In the genomic region with DNA sequence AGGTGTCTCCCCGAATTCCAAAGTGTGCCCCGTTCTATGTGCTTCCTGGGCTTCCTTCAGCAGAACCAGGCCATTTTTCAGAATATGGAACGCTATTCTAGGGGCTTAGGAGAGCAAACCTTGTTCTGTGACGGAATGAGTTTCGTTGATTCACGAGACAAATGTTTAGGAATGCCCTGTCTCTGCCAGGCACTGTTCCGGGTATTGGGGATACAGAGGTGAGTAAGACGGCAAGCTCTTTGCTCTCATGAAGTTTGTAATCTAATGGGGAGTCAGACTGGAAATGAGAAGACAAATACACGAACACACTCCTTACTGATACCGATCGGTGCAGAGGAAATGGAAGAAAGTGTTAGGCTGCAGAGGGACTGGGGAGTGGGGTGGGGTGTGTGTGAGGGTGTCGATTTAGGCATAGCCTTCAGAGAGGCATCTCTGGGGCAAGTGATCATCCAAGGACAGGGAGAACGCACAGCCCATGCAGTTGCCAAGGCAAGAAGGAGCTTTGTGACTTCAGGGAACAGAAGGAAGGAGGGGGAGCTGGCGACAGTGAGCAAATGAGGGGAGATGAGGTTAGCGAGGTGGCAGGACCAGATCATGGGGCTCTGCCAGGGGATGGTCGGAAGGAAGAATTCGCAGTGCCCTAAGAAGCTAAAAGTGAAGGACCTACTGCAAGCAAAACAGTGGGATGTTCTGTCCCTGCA, we compare ENCODE assay signal across 15 cellular contexts.
A peak's percentile ranks its signal among the peaks of the same experiment; 100 is the strongest.
DNase-seq lines count a peak whose midpoint lies in the region; ATAC-seq, FAIRE-seq and TF ChIP-seq lines count a peak whose summit lies in the region.
"Had no signal": no experiment of that assay in that cellular context is flagged by ENCODE, and none has a peak within 500 bp of the region (broad histone marks: within the 10 kb centered on the region; RNA-seq: fewer than 3 reads in every experiment).

No MANE protein-coding gene starts in this region.

- peak overlapping the region; percentile 25; the same call in 1 of the 2 replicates for H3K4ac ChIP-seq in IMR-90 (ENCODE audit: low read depth, low read length)

- peaks cover 36% of the 10 kb centered on the region for H3K4me1 Mint-ChIP-seq in astrocyte (ENCODE audit: low read depth, unreplicated experiment)
- H3K4me1 Mint-ChIP-seq in neural crest cell: peaks cover 83% of the 10 kb centered on the region

- H3K18ac ChIP-seq in IMR-90 (ENCODE audit: low read depth, low read length): no peak overlapping the region

- 79% methylated on average over 9 of the region's 17 CpGs; no CpG with 5 or more reads in 1 of the 2 experiments for WGBS in IMR-90 (ENCODE audit: extremely low coverage in 2 of 2, insufficient read length in 1 of 2), 2 experiments
- 81 to 83% methylated on average over 6 to 17 of the region's 17 CpGs for WGBS in gastroesophageal sphincter (ENCODE audit: low coverage in 1 of 2), 2 donors
- 73 to 91% (median 74%) methylated on average over 17 of the region's 17 CpGs for WGBS in ovary, 3 donors

- TF ChIP-seq EP300 in gastroesophageal sphincter (IDR thresholded peaks at IDR 0.05) (no peak), ovary (IDR thresholded peaks at IDR 0.05) (no peak)

- H3K9me3 ChIP-seq in BLaER1 treated with 17β-estradiol and CSF1 and Interleukin-3, amounts not matched to agents 10 nM and 100 nM (replicated peaks in 1 of 11): peaks cover 0 to 10% (median 6%) of the 10 kb centered on the region in 11 experiments; a peak in 12 of 22 replicates
- H3K9me3 ChIP-seq in IMR-90 (ENCODE audit: control insufficient read depth, insufficient read depth, low read length) (no peaks in the 10 kb centered on the region), astrocyte (ENCODE audit: insufficient read depth, low read depth, low read length) (no peaks in the 10 kb centered on the region), gastroesophageal sphincter (no peaks in the 10 kb centered on the region), ascending aorta (no peaks in the 10 kb centered on the region), ovary (no peaks in the 10 kb centered on the region)

- H3K27me3 ChIP-seq in BLaER1 treated with 17β-estradiol and CSF1 and Interleukin-3, amounts not matched to agents 10 nM and 100 nM: peaks cover 0 to 6% (median 0%) of the 10 kb centered on the region in 11 experiments; a peak in 3 of 22 replicates
- H3K27me3 ChIP-seq in IMR-90 (ENCODE audit: control insufficient read depth, insufficient read depth, low read length) (no peaks in the 10 kb centered on the region), astrocyte (ENCODE audit: insufficient read depth, low read length) (no peaks in the 10 kb centered on the region), gastroesophageal sphincter (no peaks in the 10 kb centered on the region), ascending aorta (no peaks in the 10 kb centered on the region), ovary (no peaks in the 10 kb centered on the region)

- dilution Hi-C loops in IMR-90 (cut with HindIII; ENCODE audit: low sequenced_read_pairs, unreplicated experiment): no loop called here

- no TSS peak for BruUV-seq in IMR-90 (replicated peaks; lab: Mats Ljungman, UMichigan)

- FAIRE-seq in astrocyte (lab: Jason Lieb, UNC): no peak

- H3K9ac ChIP-seq in BLaER1 treated with 17β-estradiol and CSF1 and Interleukin-3, amounts not matched to agents 10 nM and 100 nM: peak overlapping the region in 10 of 11 experiments; percentile 9 to 92 (median 81); a peak in 18 of 22 replicates
- H3K9ac ChIP-seq in IMR-90 (ENCODE audit: low read depth, low read length) (no peak overlapping the region), astrocyte (ENCODE audit: low read length) (peak overlapping the region; percentile 19)

- peaks cover 0 to 17% (median 0%) of the 10 kb centered on the region in 11 experiments; a peak in 4 of 22 replicates for H3K36me3 ChIP-seq in BLaER1 treated with 17β-estradiol and CSF1 and Interleukin-3, amounts not matched to agents 10 nM and 100 nM
- no peaks in the 10 kb centered on the region for H3K36me3 ChIP-seq in IMR-90 (ENCODE audit: control insufficient read depth, insufficient read depth, low read length)
- no peaks in the 10 kb centered on the region for H3K36me3 ChIP-seq in astrocyte (ENCODE audit: insufficient read depth, low read length)
- H3K36me3 ChIP-seq in gastroesophageal sphincter: no peaks in the 10 kb centered on the region
- H3K36me3 ChIP-seq in ascending aorta: no peaks in the 10 kb centered on the region
- H3K36me3 ChIP-seq in ovary: no peaks in the 10 kb centered on the region

- H3K9me3 Mint-ChIP-seq in astrocyte (ENCODE audit: unreplicated experiment): no peaks in the 10 kb centered on the region
- no peaks in the 10 kb centered on the region for H3K9me3 Mint-ChIP-seq in neural crest cell
- H3K9me3 Mint-ChIP-seq: activated naive CD4-positive, alpha-beta T cell treated with anti-CD3 and anti-CD28 coated beads for 36 hours; naive thymus-derived CD4-positive, alpha-beta T cell; stimulated activated naive CD8-positive, alpha-beta T cell treated with anti-CD3 and anti-CD28 coated beads, Interleukin-15, amount 100 ng/mL, for 72 hours had no signal

- H2AK5ac ChIP-seq in IMR-90 (ENCODE audit: low read depth, low read length): peak overlapping the region; percentile 80; the same call in 1 of the 2 replicates

- H4K91ac ChIP-seq in IMR-90 (ENCODE audit: insufficient read depth, low read depth, low read length): peak overlapping the region; percentile 28

- no peak overlapping the region for H4K8ac ChIP-seq in IMR-90 (ENCODE audit: low read depth in 2 of 2, low read length in 2 of 2)

- H3K36me3 Mint-ChIP-seq in astrocyte (ENCODE audit: low read depth, unreplicated experiment): peaks cover 12% of the 10 kb centered on the region
- peaks cover 2% of the 10 kb centered on the region for H3K36me3 Mint-ChIP-seq in neural crest cell (ENCODE audit: low read depth)

- no peak overlapping the region for H3K27ac Mint-ChIP-seq in astrocyte (ENCODE audit: unreplicated experiment)
- H3K27ac Mint-ChIP-seq in neural crest cell (ENCODE audit: unreplicated experiment): peak overlapping the region; percentile 59
- H3K27ac Mint-ChIP-seq: activated naive CD4-positive, alpha-beta T cell treated with anti-CD3 and anti-CD28 coated beads for 36 hours; T-helper 17 cell had no signal

- CTCF ChIA-PET in IMR-90 (lab: Yijun Ruan, JAX): no interaction called here

- peaks cover 6% of the 10 kb centered on the region for H3K79me2 ChIP-seq in astrocyte (ENCODE audit: insufficient read depth, low read length)

- peaks cover 79 to 100% (median 99%) of the 10 kb centered on the region in 10 experiments for H3K4me1 ChIP-seq in BLaER1 treated with 17β-estradiol and CSF1 and Interleukin-3, amounts not matched to agents 10 nM and 100 nM
- H3K4me1 ChIP-seq in IMR-90 (ENCODE audit: control insufficient read depth, insufficient read depth, low read length): peaks cover 31% of the 10 kb centered on the region
- peaks cover 56% of the 10 kb centered on the region for H3K4me1 ChIP-seq in astrocyte (ENCODE audit: insufficient read depth, low read length)
- H3K4me1 ChIP-seq in gastroesophageal sphincter: peaks cover 0 to 28% (median 5%) of the 10 kb centered on the region in 3 donors
- peaks cover 4 to 26% of the 10 kb centered on the region in 2 donors for H3K4me1 ChIP-seq in ascending aorta
- H3K4me1 ChIP-seq in ovary (ENCODE audit: insufficient read depth): peaks cover 27% of the 10 kb centered on the region

- no peak overlapping the region for H2BK5ac ChIP-seq in IMR-90 (ENCODE audit: low read depth, low read length, poor library complexity, severe bottlenecking)

- intact Hi-C loops in IMR-90 (cut with micrococcal nuclease) (no loop called here), ascending aorta (cut with DNase I) (loop anchor here (10.0 kb wide), 1 partner anchor 389 kb away; no protein-coding TSS in a partner anchor), ovary (cut with DNase I) (loop anchor here in 1 of 4 donors (10.0 kb wide), 1 partner anchor 229 kb away; no protein-coding TSS in a partner anchor)

- peak overlapping the region; percentile 61 to 94 (median 90) for H3K4me2 ChIP-seq in BLaER1 treated with 17β-estradiol and CSF1 and Interleukin-3, amounts not matched to agents 10 nM and 100 nM
- H3K4me2 ChIP-seq in IMR-90 (ENCODE audit: low read depth, low read length) (no peak overlapping the region), astrocyte (ENCODE audit: low read length) (peak overlapping the region; percentile 65)

- in situ Hi-C loops in IMR-90 (cut with MboI; ENCODE audit: low sequenced_read_pairs): no loop called here

- peak overlapping the region; percentile 54; the same call in 1 of the 2 replicates for H2BK20ac ChIP-seq in IMR-90 (ENCODE audit: low read depth, low read length)

- TF ChIP-seq CTCF in IMR-90 (conservative IDR thresholded peaks at IDR 0.05; ENCODE audit: low read depth, low read length) (no peak), astrocyte (IDR thresholded peaks at IDR 0.05; ENCODE audit: insufficient read depth, low read depth, low read length) (no peak), neural crest cell (conservative IDR thresholded peaks at IDR 0.05) (no peak), gastroesophageal sphincter (IDR thresholded peaks at IDR 0.05) (no peak), ascending aorta (IDR thresholded peaks at IDR 0.05) (no peak), ovary (IDR thresholded peaks at IDR 0.05) (no peak)

- peak overlapping the region; percentile 50 for H2AK9ac ChIP-seq in IMR-90 (replicated peaks; ENCODE audit: low read depth, low read length, poor library complexity)

- no peaks in the 10 kb centered on the region; a peak in 1 of 22 replicates for H4K20me1 ChIP-seq in BLaER1 treated with 17β-estradiol and CSF1 and Interleukin-3, amounts not matched to agents 10 nM and 100 nM
- H4K20me1 ChIP-seq in IMR-90 (ENCODE audit: insufficient read depth, low read length) (no peaks in the 10 kb centered on the region), astrocyte (ENCODE audit: insufficient read depth, low read length) (no peaks in the 10 kb centered on the region)

- peaks cover 28% of the 10 kb centered on the region for H3K9me1 ChIP-seq in IMR-90 (ENCODE audit: insufficient read depth, low read length)

- TF ChIP-seq POLR2A in IMR-90 (IDR thresholded peaks at IDR 0.05; ENCODE audit: low read depth, low read length) (no peak), gastroesophageal sphincter (IDR thresholded peaks at IDR 0.05) (no peak), ovary (IDR thresholded peaks at IDR 0.05) (no peak)

- H3K79me1 ChIP-seq in IMR-90 (ENCODE audit: low read depth in 1 of 2, low read length in 2 of 2): peaks cover 10 to 35% of the 10 kb centered on the region in 2 experiments; a peak in 3 of 4 replicates

- no peaks in the 10 kb centered on the region for H3K27me3 Mint-ChIP-seq in astrocyte (ENCODE audit: low read depth, unreplicated experiment)
- H3K27me3 Mint-ChIP-seq in neural crest cell (ENCODE audit: low read depth): no peaks in the 10 kb centered on the region
- H3K27me3 Mint-ChIP-seq: naive thymus-derived CD4-positive, alpha-beta T cell; stimulated activated naive CD8-positive, alpha-beta T cell treated with anti-CD3 and anti-CD28 coated beads, Interleukin-15, amount 100 ng/mL, for 72 hours; T-helper 17 cell had no signal

- H3K4me3 Mint-ChIP-seq in astrocyte (ENCODE audit: unreplicated experiment): no peak overlapping the region
- peak overlapping the region; percentile 48 for H3K4me3 Mint-ChIP-seq in neural crest cell
- H3K4me3 Mint-ChIP-seq: activated naive CD4-positive, alpha-beta T cell treated with anti-CD3 and anti-CD28 coated beads for 36 hours; stimulated activated naive CD8-positive, alpha-beta T cell treated with anti-CD3 and anti-CD28 coated beads, Interleukin-15, amount 100 ng/mL, for 72 hours; T-helper 17 cell had no signal

- peak overlapping the region in 8 of 11 experiments; percentile 89 to 99 (median 94); a peak in 16 of 22 replicates for H3K27ac ChIP-seq in BLaER1 treated with 17β-estradiol and CSF1 and Interleukin-3, amounts not matched to agents 10 nM and 100 nM
- H3K27ac ChIP-seq in IMR-90 (ENCODE audit: insufficient read depth, low read length): no peak overlapping the region
- peak overlapping the region; percentile 45 for H3K27ac ChIP-seq in astrocyte (ENCODE audit: low read depth, low read length)
- no peak overlapping the region for H3K27ac ChIP-seq in gastroesophageal sphincter
- H3K27ac ChIP-seq in ascending aorta: no peak overlapping the region
- no peak overlapping the region for H3K27ac ChIP-seq in ovary

- H3K14ac ChIP-seq in IMR-90 (replicated peaks; ENCODE audit: low read depth, low read length): peak overlapping the region; percentile 37; the same call in 1 of the 2 replicates

- H2BK120ac ChIP-seq in IMR-90 (ENCODE audit: low read depth, low read length): peak overlapping the region; percentile 45

- ATAC-seq in IMR-90 (ENCODE audit: low read depth) (no peak), gastroesophageal sphincter (no peak)
- ATAC-seq: naive thymus-derived CD4-positive, alpha-beta T cell; stimulated activated naive CD8-positive, alpha-beta T cell treated with anti-CD3 and anti-CD28 coated beads, Interleukin-15, amount 100 ng/mL, for 72 hours; T-helper 17 cell had no signal

- H2BK15ac ChIP-seq in IMR-90 (ENCODE audit: low read depth, low read length): no peak overlapping the region

- POLR2A ChIA-PET in IMR-90 (lab: Charles Lee; ENCODE audit: unreplicated experiment): no interaction called here

- no peak overlapping the region for H4K5ac ChIP-seq in IMR-90 (ENCODE audit: low read depth, low read length)

- no peak for TF ChIP-seq RAD21 in IMR-90 (IDR thresholded peaks at IDR 0.05; ENCODE audit: low read length)

- DNase-seq in IMR-90 (no peak), astrocyte (ENCODE audit: low read depth) (peak; percentile 68), neural crest cell (ENCODE audit: low read depth, low spot score) (no peak), ascending aorta (ENCODE audit: low spot score in 2 of 2) (no peak), ovary (no peak)
- DNase-seq: activated CD4-positive, CD25-positive, alpha-beta regulatory T cell treated with anti-CD3 and anti-CD28 coated beads, Interleukin-2, amount 50 U/mL, for 72 hours; activated CD8-positive, alpha-beta memory T cell treated with anti-CD3 and anti-CD28 coated beads, Interleukin-2, amount 50 U/mL, for 4 hours; Calu3; naive thymus-derived CD4-positive, alpha-beta T cell; SHP77; stimulated activated naive CD8-positive, alpha-beta T cell treated with anti-CD3 and anti-CD28 coated beads, Interleukin-15, amount 100 ng/mL, for 72 hours; T-helper 17 cell had no signal

- no peak overlapping the region for H2AFZ ChIP-seq in IMR-90 (replicated peaks; ENCODE audit: low read length, poor library complexity)
- H2AFZ ChIP-seq in astrocyte (ENCODE audit: low read depth, low read length): no peak overlapping the region

- no peak overlapping the region for H3K56ac ChIP-seq in IMR-90 (ENCODE audit: extremely low read depth, insufficient read depth, low read length)

- H3K4me3 ChIP-seq in BLaER1 treated with 17β-estradiol and CSF1 and Interleukin-3, amounts not matched to agents 10 nM and 100 nM: peak overlapping the region in 7 of 10 experiments; percentile 20 to 66 (median 52); a peak in 12 of 20 replicates
- H3K4me3 ChIP-seq in IMR-90 (ENCODE audit: insufficient read depth, low read depth, low read length) (no peak overlapping the region), astrocyte (ENCODE audit: insufficient read depth, low read depth, low read length) (no peak overlapping the region), gastroesophageal sphincter (no peak overlapping the region), ascending aorta (no peak overlapping the region), ovary (no peak overlapping the region)

- no peak overlapping the region; the same call in 1 of the 2 replicates for H3K23ac ChIP-seq in IMR-90 (ENCODE audit: low read depth, low read length)

Comparison
In these comparisons a context has a peak if more than half of its experiments do, and no peak if none do; other contexts are left out.
1. H3K27ac ChIP-seq: peak in BLaER1 treated with 17β-estradiol and CSF1 and Interleukin-3, amounts not matched to agents 10 nM and 100 nM (8 of 11) and astrocyte (single experiment); none in IMR-90 (single experiment), gastroesophageal sphincter (0 of 4), ascending aorta (0 of 2) and ovary (0 of 2).
2. H3K4me3 ChIP-seq: peak in BLaER1 treated with 17β-estradiol and CSF1 and Interleukin-3, amounts not matched to agents 10 nM and 100 nM (7 of 10); none in IMR-90 (single experiment), astrocyte (single experiment), gastroesophageal sphincter (0 of 2), ascending aorta (0 of 2) and ovary (single experiment).